ENCODE assay signal across 8 cellular contexts in genomic region chr9:33447404-33448158, GRCh38. TPM values are rescaled to one million over a fixed set of nuclear protein-coding genes. Genes with fewer than 3 reads are reported as not detected.
A peak's percentile ranks its signal among the peaks of the same experiment; 100 is the strongest.
DNase-seq lines count a peak whose midpoint lies in the region; ATAC-seq, FAIRE-seq and TF ChIP-seq lines count a peak whose summit lies in the region.

Gene AQP3 (minus strand): TSS chr9:33447593. CDS start chr9:33447530, 63 bp downstream.

- H3K27me3 ChIP-seq in HCT116 (ENCODE audit: insufficient read depth, low read length), result no peaks in the 10 kb centered on the region
- no peaks in the 10 kb centered on the region for H3K27me3 ChIP-seq in suprapubic skin

- no peaks in the 10 kb centered on the region for H3K79me2 ChIP-seq in HCT116 (ENCODE audit: insufficient read depth, low read length)

- H3K4me2 ChIP-seq in HCT116 (ENCODE audit: low read length), result peak within 1 kb of the TSS; percentile 97

- no peaks in the 10 kb centered on the region for H3K9me2 ChIP-seq in HCT116 (ENCODE audit: insufficient read depth)

- ATAC-seq in HCT116, result peak; percentile 90
- peak; percentile 68 to 82 (median 81) for ATAC-seq in natural killer cell

- H3K9me3 ChIP-seq in HCT116 (ENCODE audit: control insufficient read depth in 1 of 2, insufficient read depth in 1 of 2, low read depth in 1 of 2, low read length in 2 of 2), result no peaks in the 10 kb centered on the region
- H3K9me3 ChIP-seq in suprapubic skin, result no peaks in the 10 kb centered on the region

- H3K4me3 ChIP-seq in HCT116 (replicated peaks in 1 of 2; ENCODE audit: low read depth in 1 of 2, low read length in 2 of 2) (peak within 1 kb of the TSS; percentile 46 to 61), suprapubic skin (peak within 1 kb of the TSS; percentile 59)

- TF ChIP-seq POLR2A in HCT116 (IDR thresholded peaks at IDR 0.05; ENCODE audit: borderline replicate concordance, extremely low read depth, insufficient read depth, insufficient read length) (no peak), suprapubic skin (IDR thresholded peaks at IDR 0.05) (peak in 1 of 2 donors; percentile 53), H54 (IDR thresholded peaks at IDR 0.05; ENCODE audit: low read depth, low read length) (no peak)

- BruUV-seq in HCT116 (replicated peaks; lab: Mats Ljungman, UMichigan), result no TSS peak

- CTCF ChIA-PET in HCT116 (lab: Charles Lee), result interaction anchor here (0.8 to 2.1 kb wide), 5 partner anchors 11 to 32 kb away, joined by 3 to 12 read pairs (median 4); no protein-coding TSS in a partner anchor

- H4K20me1 ChIP-seq in HCT116 (ENCODE audit: insufficient read depth), result no peaks in the 10 kb centered on the region

- RAD21 ChIA-PET in HCT116 (lab: Charles Lee; ENCODE audit: low non-redundant PET in 1 of 2, low total read pairs in 2 of 2, uncharacterized antibody in 2 of 2, unreplicated experiment in 2 of 2), result interaction anchor here in 1 of 2 experiments (0.9 kb wide), 1 partner anchor 32 kb away, joined by 3 read pairs; no protein-coding TSS in a partner anchor

- no peak for TF ChIP-seq RAD21 in HCT116 (IDR thresholded peaks at IDR 0.05; ENCODE audit: low read depth)

- TF ChIP-seq CTCF in D721Med (IDR thresholded peaks at IDR 0.05; ENCODE audit: insufficient read depth, missing control alignments) (peak; percentile 12), HCT116 (IDR thresholded peaks at IDR 0.05 in 2 of 3, conservative IDR thresholded peaks at IDR 0.05 in 1 of 3; ENCODE audit: borderline replicate concordance in 1 of 3, insufficient read depth in 1 of 3, low read depth in 2 of 3, low read length in 2 of 3) (peak; percentile 31 to 58 (median 42); a peak in 5 of 6 replicates), natural killer cell (IDR thresholded peaks at IDR 0.05) (peak; percentile 16), suprapubic skin (IDR thresholded peaks at IDR 0.05) (no peak)

- POLR2A ChIA-PET in HCT116 (lab: Charles Lee), result interaction anchor here (0.7 kb wide), 1 partner anchor 26 kb away, joined by 6 read pairs; the partner anchor contains the start of gene NOL6

- DNase-seq in D721Med (ENCODE audit: insufficient read length, low spot score) (peak; percentile 81), HCT116 (ENCODE audit: low read depth, low spot score) (no peak), NCI-H748 treated with DMSO at 0.1 percent for 48 hours (lab: John Stamatoyannopoulos, UW) (peak; percentile 26), fibroblast of gingiva (ENCODE audit: low read depth) (peak; percentile 41), natural killer cell (peak; percentile 49), suprapubic skin (ENCODE audit: low spot score in 2 of 2) (peak; percentile 85 to 89), H54 (ENCODE audit: insufficient read length, low spot score) (no peak)
- peak; percentile 81 for DNase-seq in activated T-cell treated with anti-CD3 and anti-CD28 coated beads, Interleukin-2, amount 50 U/mL, for 1 hour

- H3K36me3 ChIP-seq in HCT116 (ENCODE audit: control insufficient read depth in 1 of 2, insufficient read depth in 2 of 2, low read length in 2 of 2) (no peaks in the 10 kb centered on the region), suprapubic skin (no peaks in the 10 kb centered on the region)

- no peaks in the 10 kb centered on the region for H3K27me3 Mint-ChIP-seq in natural killer cell (ENCODE audit: low read depth in 2 of 2)

- peaks cover 15 to 30% of the 10 kb centered on the region in 2 donors for H3K4me1 Mint-ChIP-seq in natural killer cell

- H3K9ac ChIP-seq in HCT116 (ENCODE audit: low read length), result peak within 1 kb of the TSS; percentile 38

- H3K9me3 Mint-ChIP-seq in natural killer cell, result no peaks in the 10 kb centered on the region

- peak within 1 kb of the TSS; percentile 85 to 92 for H3K27ac Mint-ChIP-seq in natural killer cell

- 0% methylated on average over 15 of the region's 48 CpGs for WGBS in suprapubic skin

- H3K4me3 Mint-ChIP-seq in natural killer cell, result peak within 1 kb of the TSS; percentile 91

- H3K27ac ChIP-seq in HCT116 (ENCODE audit: low read depth, low read length) (no peak within 1 kb of the TSS), suprapubic skin (peak within 1 kb of the TSS; percentile 81)

- intact Hi-C loops in HCT116 (cut with micrococcal nuclease) (no loop called here), natural killer cell (cut with micrococcal nuclease) (loop anchor here (2.0 kb wide), 2 partner anchors 21 to 25 kb away; partner anchors contain the start of gene NOL6)

- no peak for TF ChIP-seq EP300 in suprapubic skin (IDR thresholded peaks at IDR 0.05)

- H3K4me1 ChIP-seq in HCT116 (ENCODE audit: control insufficient read depth in 1 of 2, insufficient read depth in 2 of 2, low read length in 2 of 2) (peaks cover 44 to 53% of the 10 kb centered on the region in 2 experiments), suprapubic skin (peaks cover 62% of the 10 kb centered on the region)

- FAIRE-seq in D721Med (lab: Jason Lieb, UNC), result no peak
- FAIRE-seq in H54 (lab: Jason Lieb, UNC), result no peak

- H3K36me3 Mint-ChIP-seq in natural killer cell, result no peaks in the 10 kb centered on the region

- peak within 1 kb of the TSS; percentile 92 for H2AFZ ChIP-seq in HCT116 (ENCODE audit: low read depth, low read length, poor library complexity, severe bottlenecking)

TF ChIP-seq in HCT116, 20 proteins besides CTCF, POLR2A, EP300 and RAD21:
- TF ChIP-seq EZH2 (IDR thresholded peaks at IDR 0.05) (no peak), EZH2phosphoT487 (IDR thresholded peaks at IDR 0.05; ENCODE audit: borderline replicate concordance) (no peak), CBX3 (IDR thresholded peaks at IDR 0.05; ENCODE audit: low read depth) (no peak), ZFX (IDR thresholded peaks at IDR 0.05) (no peak), SRF (IDR thresholded peaks at IDR 0.05; ENCODE audit: low read depth) (no peak), TCF7L2 (IDR thresholded peaks at IDR 0.05; ENCODE audit: borderline replicate concordance, extremely low read depth, insufficient read depth, insufficient read length) (no peak), FOSL1 (IDR thresholded peaks at IDR 0.05; ENCODE audit: low read depth) (no peak), SIN3A (IDR thresholded peaks at IDR 0.05; ENCODE audit: low read depth) (no peak), REST (IDR thresholded peaks at IDR 0.05; ENCODE audit: low read depth) (no peak), EGR1 (IDR thresholded peaks at IDR 0.05; ENCODE audit: low read depth) (no peak)
- TF ChIP-seq, protein P1, sequence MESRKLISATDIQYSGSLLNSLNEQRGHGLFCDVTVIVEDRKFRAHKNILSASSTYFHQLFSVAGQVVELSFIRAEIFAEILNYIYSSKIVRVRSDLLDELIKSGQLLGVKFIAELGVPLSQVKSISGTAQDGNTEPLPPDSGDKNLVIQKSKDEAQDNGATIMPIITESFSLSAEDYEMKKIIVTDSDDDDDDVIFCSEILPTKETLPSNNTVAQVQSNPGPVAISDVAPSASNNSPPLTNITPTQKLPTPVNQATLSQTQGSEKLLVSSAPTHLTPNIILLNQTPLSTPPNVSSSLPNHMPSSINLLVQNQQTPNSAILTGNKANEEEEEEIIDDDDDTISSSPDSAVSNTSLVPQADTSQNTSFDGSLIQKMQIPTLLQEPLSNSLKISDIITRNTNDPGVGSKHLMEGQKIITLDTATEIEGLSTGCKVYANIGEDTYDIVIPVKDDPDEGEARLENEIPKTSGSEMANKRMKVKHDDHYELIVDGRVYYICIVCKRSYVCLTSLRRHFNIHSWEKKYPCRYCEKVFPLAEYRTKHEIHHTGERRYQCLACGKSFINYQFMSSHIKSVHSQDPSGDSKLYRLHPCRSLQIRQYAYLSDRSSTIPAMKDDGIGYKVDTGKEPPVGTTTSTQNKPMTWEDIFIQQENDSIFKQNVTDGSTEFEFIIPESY (IDR thresholded peaks at IDR 0.05; ENCODE audit: extremely low read depth, insufficient replicate concordance, low read length), result no peak

RNA-seq across cellular contexts. Expression of gene AQP3, which starts in this region (rescaled TPM):
- 5.5 TPM for total RNA-seq in HCT116 (2021; ENCODE audit: unreplicated experiment)
- 2.1 and 3.1 TPM in 2 replicates for polyA plus RNA-seq in HCT116 (2012)
- 10 to 100 TPM in 1 of 3 donors, 1 to 10 TPM in 2; 3.9 to 12.7 (median 6.1) TPM for total RNA-seq in natural killer cell
- total RNA-seq in suprapubic skin, result 1,000 to 10,000 TPM; 1,277 to 1,951 (median 1,548) TPM

Comparison
In these comparisons a context has a peak if more than half of its experiments do, and no peak if none do; other contexts are left out.
1. RNA of gene AQP3 (total RNA-seq): 1,277 to 1,951 TPM in suprapubic skin; 3.9 to 12.7 TPM in natural killer cell and 5.5 TPM in HCT116 (single experiment); every median in the first group is over 10 times any median in the second.
2. DNase-seq: peak in D721Med (single experiment), NCI-H748 treated with DMSO at 0.1 percent for 48 hours (single experiment), activated T-cell treated with anti-CD3 and anti-CD28 coated beads, Interleukin-2, amount 50 U/mL, for 1 hour (single experiment), fibroblast of gingiva (single experiment), natural killer cell (single experiment) and suprapubic skin (2 of 2); none in HCT116 (single experiment) and H54 (single experiment).
3. CTCF ChIP-seq: peak in D721Med (single experiment), HCT116 (3 of 3) and natural killer cell (single experiment); none in suprapubic skin (0 of 2).